Comparison of ENCODE assay signal across 13 cellular contexts in genomic region chr11:126816655-126817054, GRCh38.
A peak's percentile ranks its signal among the peaks of the same experiment; 100 is the strongest.
DNase-seq lines count a peak whose midpoint lies in the region; ATAC-seq and TF ChIP-seq lines count a peak whose summit lies in the region.
"Had no signal": no experiment of that assay in that cellular context is flagged by ENCODE, and none has a peak within 500 bp of the region (broad histone marks: within the 10 kb centered on the region; RNA-seq: fewer than 3 reads in every experiment).

No MANE protein-coding gene starts in this region.

- intact Hi-C loops in body of pancreas (cut with DNase I): no loop called here
- intact Hi-C loops in ascending aorta (cut with DNase I): no loop called here

- H3K27ac ChIP-seq in ACC112 (ENCODE audit: low read depth, low read length) (no peak overlapping the region), body of pancreas (peak overlapping the region in 2 of 4 donors; percentile 7 to 48), ascending aorta (no peak overlapping the region)

- H3K9me3 ChIP-seq in body of pancreas (no peaks in the 10 kb centered on the region), ascending aorta (no peaks in the 10 kb centered on the region)

- H3K4me3 ChIP-seq in ACC112 (ENCODE audit: low read depth, low read length) (no peak overlapping the region), body of pancreas (no peak overlapping the region), ascending aorta (no peak overlapping the region)

- ATAC-seq in body of pancreas: peak; percentile 89
- no peak for ATAC-seq in HG03108 (IDR thresholded peaks at IDR 0.05; ENCODE audit: unreplicated experiment)
- ATAC-seq in HG03097 (IDR thresholded peaks at IDR 0.05; ENCODE audit: low FRiP score, unreplicated experiment): no peak

- TF ChIP-seq POLR2A in body of pancreas (IDR thresholded peaks at IDR 0.05): no peak

- no peaks in the 10 kb centered on the region for H3K36me3 ChIP-seq in ACC112 (ENCODE audit: insufficient read depth, low read length)
- no peaks in the 10 kb centered on the region for H3K36me3 ChIP-seq in body of pancreas (replicated peaks in 1 of 2; ENCODE audit: insufficient read depth in 1 of 2, low read depth in 2 of 2)
- no peaks in the 10 kb centered on the region for H3K36me3 ChIP-seq in ascending aorta

- H3K4me1 ChIP-seq in ACC112 (ENCODE audit: control insufficient read depth, insufficient read depth, low read length, unreplicated experiment): peaks cover 13% of the 10 kb centered on the region
- H3K4me1 ChIP-seq in body of pancreas: peaks cover 4% of the 10 kb centered on the region
- no peaks in the 10 kb centered on the region for H3K4me1 ChIP-seq in ascending aorta

- H2AFZ ChIP-seq in ACC112 (ENCODE audit: low read length, unreplicated experiment): peak overlapping the region; percentile 43

- H3K27me3 ChIP-seq in ACC112 (ENCODE audit: insufficient read depth, low read length) (no peaks in the 10 kb centered on the region), body of pancreas (no peaks in the 10 kb centered on the region), ascending aorta (no peaks in the 10 kb centered on the region)

- TF ChIP-seq CTCF in body of pancreas (IDR thresholded peaks at IDR 0.05) (no peak), ascending aorta (IDR thresholded peaks at IDR 0.05) (no peak)

- no peaks in the 10 kb centered on the region for H3K79me2 ChIP-seq in ACC112 (ENCODE audit: control insufficient read depth, insufficient read depth, low read length, unreplicated experiment)

- peak; percentile 18 for DNase-seq in HCEC 1CT
- peak; percentile 54 for DNase-seq in NCI-H2107 (lab: John Stamatoyannopoulos, UW)
- DNase-seq in body of pancreas: peak in 3 of 4 donors; percentile 15 to 41 (median 16)
- no peak for DNase-seq in ascending aorta (ENCODE audit: low spot score in 2 of 2)
- no peak for DNase-seq in SW 1271 (lab: John Stamatoyannopoulos, UW)
- DNase-seq: activated naive CD4-positive, alpha-beta T cell treated with Interleukin-2 at 50 U/mL for 16 hours; central memory CD4-positive, alpha-beta T cell; DND-41; NCI-H524 treated with DMSO at 0.1 percent for 48 hours; SIG-M5 had no signal

- 8 to 22% methylated on average over 6 of the region's 6 CpGs for WGBS in body of pancreas, 2 donors

Comparison
In these comparisons a context has a peak if more than half of its experiments do, and no peak if none do; other contexts are left out.
1. DNase-seq: peak in HCEC 1CT (single experiment), NCI-H2107 (single experiment) and body of pancreas (3 of 4); none in ascending aorta (0 of 2) and SW 1271 (0 of 2).